ENCODE assay signal across 16 cellular contexts in the genomic region with DNA sequence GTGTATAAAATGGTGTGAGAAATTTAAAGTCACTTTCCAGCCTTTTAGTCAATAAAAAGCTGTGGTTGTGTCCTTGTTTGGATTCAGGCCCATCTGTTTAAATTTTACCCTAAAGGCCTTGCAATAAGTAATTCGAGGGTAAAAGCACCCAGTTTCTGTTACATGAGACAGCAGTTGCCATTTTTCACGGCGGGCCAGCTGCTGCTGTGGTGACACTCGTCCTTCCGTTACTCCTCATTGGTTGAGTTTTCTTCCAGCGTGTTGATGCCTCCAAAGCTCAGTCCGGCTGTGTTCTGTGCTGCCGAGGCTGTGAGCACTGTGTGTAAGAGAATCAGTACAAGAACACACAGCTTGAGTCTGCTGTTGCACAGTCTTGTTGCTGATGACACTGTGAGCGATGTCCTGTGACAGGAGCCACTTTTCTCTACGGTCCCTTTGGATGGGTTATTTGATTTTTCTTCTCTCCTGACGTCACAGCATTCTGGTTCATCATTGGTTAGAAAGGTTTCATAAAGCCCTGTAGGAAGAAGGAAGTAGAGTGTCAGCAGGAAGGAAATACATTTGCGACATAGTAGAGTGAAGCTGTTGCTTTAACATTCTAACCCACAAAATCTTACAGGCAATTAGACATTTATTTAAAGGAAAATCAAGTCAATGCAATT.
"Had no signal": no experiment of that assay in that cellular context is flagged by ENCODE, and none has a peak within 500 bp of the region (broad histone marks: within the 10 kb centered on the region; RNA-seq: fewer than 3 reads in every experiment).

No MANE protein-coding gene starts in this region.

- H2AFZ ChIP-seq: hepatocyte had no signal

- DNase-seq: activated CD4-positive, alpha-beta T cell treated with anti-CD3 and anti-CD28 coated beads, Interleukin-2, amount 50 U/mL, for 1 hour; activated naive CD4-positive, alpha-beta T cell treated with anti-CD3 and anti-CD28 coated beads, Interleukin-2, amount 10 ng/mL, durations not matched to agents 7 days and 5 days; activated T-cell treated with anti-CD3 and anti-CD28 coated beads for 4 hours; adrenal gland; caudate nucleus; effector CD8-positive, alpha-beta T cell; lower lobe of right lung; natural killer cell; nucleus accumbens; right cardiac atrium had no signal

- H3K4me1 ChIP-seq: adrenal gland, gastroesophageal sphincter, lower lobe of right lung, tibial nerve had no signal

- H3K4me2 ChIP-seq: hepatocyte had no signal

- H3K36me3 ChIP-seq: adrenal gland, gastroesophageal sphincter, lower lobe of right lung, tibial nerve had no signal

- ATAC-seq: gastroesophageal sphincter; lower lobe of right lung; natural killer cell; right cardiac atrium; stimulated activated effector memory CD8-positive, alpha-beta T cell treated with anti-CD3 and anti-CD28 coated beads, Interleukin-12 subunit alpha, Interleukin-12 subunit beta, amount 100 ng/mL, for 72 hours had no signal

- H3K4me3 ChIP-seq: adrenal gland, coronary artery, gastroesophageal sphincter, hepatocyte, lower lobe of right lung, tibial nerve had no signal

- H3K9me3 ChIP-seq: adrenal gland, gastroesophageal sphincter, lower lobe of right lung, tibial nerve had no signal

- H3K79me2 ChIP-seq: hepatocyte had no signal

- H3K27me3 ChIP-seq: adrenal gland, gastroesophageal sphincter, hepatocyte, tibial nerve had no signal

- H3K27ac ChIP-seq: adrenal gland, coronary artery, epithelial cell of prostate, gastroesophageal sphincter, hepatocyte, lower lobe of right lung, tibial nerve had no signal
